8 cellular contexts compared by ENCODE assay signal in the genomic region with DNA sequence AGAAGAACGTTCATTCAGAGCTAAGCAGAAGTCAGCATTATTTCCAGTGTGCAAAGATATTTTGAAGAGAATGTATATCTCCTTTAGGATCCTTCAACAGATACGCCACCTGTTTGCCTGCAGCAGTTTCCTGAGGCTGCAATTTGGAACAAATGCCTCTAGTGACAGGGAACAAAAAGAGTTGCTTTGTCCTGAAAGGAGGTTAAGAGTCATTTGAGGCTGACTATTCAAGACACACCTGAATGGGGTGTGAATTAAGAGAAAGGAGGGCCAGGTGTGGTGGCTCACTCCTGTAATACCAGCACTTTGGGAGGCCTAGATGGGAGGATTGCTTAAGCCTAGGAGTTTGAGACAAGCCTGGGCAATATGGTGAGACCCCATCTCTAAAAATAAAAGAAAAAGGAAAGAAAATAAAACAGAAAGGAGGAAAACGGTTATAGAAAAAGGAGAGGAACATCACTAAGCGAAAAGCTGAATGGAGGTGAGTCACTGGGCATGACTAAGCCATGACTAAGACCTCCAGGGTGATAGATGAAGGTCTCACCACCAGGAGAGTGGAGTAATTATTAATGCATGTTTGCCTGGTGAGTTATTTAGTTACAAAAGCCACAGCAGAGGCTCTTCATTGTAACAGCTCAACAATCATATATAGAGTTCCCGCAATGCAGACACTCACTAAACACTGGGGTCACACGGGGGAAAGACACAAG.
DNase-seq lines count a peak whose midpoint lies in the region; ATAC-seq and TF ChIP-seq lines count a peak whose summit lies in the region.

No MANE protein-coding gene starts in this region.

- H3K4me3 Mint-ChIP-seq in WTC11: no peak overlapping the region

- H3K36me3 Mint-ChIP-seq in WTC11: no peaks in the 10 kb centered on the region

- no peak overlapping the region for H3K27ac Mint-ChIP-seq in WTC11

- peaks cover 15% of the 10 kb centered on the region for H3K4me1 Mint-ChIP-seq in WTC11

- DNase-seq in DMS 273 (lab: John Stamatoyannopoulos, UW; ENCODE audit: unreplicated experiment) (peak; percentile 3), DMS 273 treated with DMSO at 0.1 percent for 48 hours (lab: John Stamatoyannopoulos, UW) (no peak), SW 1271 (lab: John Stamatoyannopoulos, UW) (peak; percentile 77 to 91), non-pigmented ciliary epithelial cell (ENCODE audit: low read depth) (peak; percentile 97), GM13976 (ENCODE audit: low spot score) (no peak), WTC11 (ENCODE audit: low spot score) (no peak)

- H3K9me3 Mint-ChIP-seq in WTC11: peaks cover 12% of the 10 kb centered on the region

- ATAC-seq in HG02763 (IDR thresholded peaks at IDR 0.05; ENCODE audit: unreplicated experiment) (peak; percentile 85), HG03039 (IDR thresholded peaks at IDR 0.05; ENCODE audit: unreplicated experiment) (no peak), WTC11 (no peak)

- CTCF ChIA-PET in WTC11 (lab: Charles Lee): no interaction called here

- no peak for TF ChIP-seq CTCF in GM13976 (IDR thresholded peaks at IDR 0.05; ENCODE audit: borderline replicate concordance, control extremely low read depth, extremely low read depth, insufficient read depth, missing control alignments)
- TF ChIP-seq CTCF in WTC11 (IDR thresholded peaks at IDR 0.05): no peak

- H3K27me3 Mint-ChIP-seq in WTC11 (ENCODE audit: low read depth): no peaks in the 10 kb centered on the region

- in situ Hi-C loops in GM13976 (cut with MboI; ENCODE audit: low sequenced_read_pairs, unreplicated experiment): no loop called here

- POLR2A ChIA-PET in WTC11 (lab: Charles Lee): no interaction called here

TF ChIP-seq in WTC11, 78 proteins besides CTCF, POLR2A, EP300 and RAD21:
- TF ChIP-seq, protein P1, sequence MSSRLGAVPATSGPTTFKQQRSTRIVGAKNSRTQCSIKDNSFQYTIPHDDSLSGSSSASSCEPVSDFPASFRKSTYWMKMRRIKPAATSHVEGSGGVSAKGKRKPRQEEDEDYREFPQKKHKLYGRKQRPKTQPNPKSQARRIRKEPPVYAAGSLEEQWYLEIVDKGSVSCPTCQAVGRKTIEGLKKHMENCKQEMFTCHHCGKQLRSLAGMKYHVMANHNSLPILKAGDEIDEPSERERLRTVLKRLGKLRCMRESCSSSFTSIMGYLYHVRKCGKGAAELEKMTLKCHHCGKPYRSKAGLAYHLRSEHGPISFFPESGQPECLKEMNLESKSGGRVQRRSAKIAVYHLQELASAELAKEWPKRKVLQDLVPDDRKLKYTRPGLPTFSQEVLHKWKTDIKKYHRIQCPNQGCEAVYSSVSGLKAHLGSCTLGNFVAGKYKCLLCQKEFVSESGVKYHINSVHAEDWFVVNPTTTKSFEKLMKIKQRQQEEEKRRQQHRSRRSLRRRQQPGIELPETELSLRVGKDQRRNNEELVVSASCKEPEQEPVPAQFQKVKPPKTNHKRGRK (CRISPR knock-in tag; IDR thresholded peaks at IDR 0.05; ENCODE audit: borderline replicate concordance): no peak
- TF ChIP-seq ZNF317 (CRISPR knock-in tag; IDR thresholded peaks at IDR 0.05; ENCODE audit: borderline replicate concordance, low read depth) (no peak), RORB (CRISPR knock-in tag; IDR thresholded peaks at IDR 0.05) (no peak), TEAD4 (CRISPR knock-in tag; IDR thresholded peaks at IDR 0.05) (no peak)
- TF ChIP-seq, protein P2, sequence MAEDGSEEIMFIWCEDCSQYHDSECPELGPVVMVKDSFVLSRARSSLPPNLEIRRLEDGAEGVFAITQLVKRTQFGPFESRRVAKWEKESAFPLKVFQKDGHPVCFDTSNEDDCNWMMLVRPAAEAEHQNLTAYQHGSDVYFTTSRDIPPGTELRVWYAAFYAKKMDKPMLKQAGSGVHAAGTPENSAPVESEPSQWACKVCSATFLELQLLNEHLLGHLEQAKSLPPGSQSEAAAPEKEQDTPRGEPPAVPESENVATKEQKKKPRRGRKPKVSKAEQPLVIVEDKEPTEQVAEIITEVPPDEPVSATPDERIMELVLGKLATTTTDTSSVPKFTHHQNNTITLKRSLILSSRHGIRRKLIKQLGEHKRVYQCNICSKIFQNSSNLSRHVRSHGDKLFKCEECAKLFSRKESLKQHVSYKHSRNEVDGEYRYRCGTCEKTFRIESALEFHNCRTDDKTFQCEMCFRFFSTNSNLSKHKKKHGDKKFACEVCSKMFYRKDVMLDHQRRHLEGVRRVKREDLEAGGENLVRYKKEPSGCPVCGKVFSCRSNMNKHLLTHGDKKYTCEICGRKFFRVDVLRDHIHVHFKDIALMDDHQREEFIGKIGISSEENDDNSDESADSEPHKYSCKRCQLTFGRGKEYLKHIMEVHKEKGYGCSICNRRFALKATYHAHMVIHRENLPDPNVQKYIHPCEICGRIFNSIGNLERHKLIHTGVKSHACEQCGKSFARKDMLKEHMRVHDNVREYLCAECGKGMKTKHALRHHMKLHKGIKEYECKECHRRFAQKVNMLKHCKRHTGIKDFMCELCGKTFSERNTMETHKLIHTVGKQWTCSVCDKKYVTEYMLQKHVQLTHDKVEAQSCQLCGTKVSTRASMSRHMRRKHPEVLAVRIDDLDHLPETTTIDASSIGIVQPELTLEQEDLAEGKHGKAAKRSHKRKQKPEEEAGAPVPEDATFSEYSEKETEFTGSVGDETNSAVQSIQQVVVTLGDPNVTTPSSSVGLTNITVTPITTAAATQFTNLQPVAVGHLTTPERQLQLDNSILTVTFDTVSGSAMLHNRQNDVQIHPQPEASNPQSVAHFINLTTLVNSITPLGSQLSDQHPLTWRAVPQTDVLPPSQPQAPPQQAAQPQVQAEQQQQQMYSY (CRISPR knock-in tag; IDR thresholded peaks at IDR 0.05): no peak
- TF ChIP-seq, protein P3, sequence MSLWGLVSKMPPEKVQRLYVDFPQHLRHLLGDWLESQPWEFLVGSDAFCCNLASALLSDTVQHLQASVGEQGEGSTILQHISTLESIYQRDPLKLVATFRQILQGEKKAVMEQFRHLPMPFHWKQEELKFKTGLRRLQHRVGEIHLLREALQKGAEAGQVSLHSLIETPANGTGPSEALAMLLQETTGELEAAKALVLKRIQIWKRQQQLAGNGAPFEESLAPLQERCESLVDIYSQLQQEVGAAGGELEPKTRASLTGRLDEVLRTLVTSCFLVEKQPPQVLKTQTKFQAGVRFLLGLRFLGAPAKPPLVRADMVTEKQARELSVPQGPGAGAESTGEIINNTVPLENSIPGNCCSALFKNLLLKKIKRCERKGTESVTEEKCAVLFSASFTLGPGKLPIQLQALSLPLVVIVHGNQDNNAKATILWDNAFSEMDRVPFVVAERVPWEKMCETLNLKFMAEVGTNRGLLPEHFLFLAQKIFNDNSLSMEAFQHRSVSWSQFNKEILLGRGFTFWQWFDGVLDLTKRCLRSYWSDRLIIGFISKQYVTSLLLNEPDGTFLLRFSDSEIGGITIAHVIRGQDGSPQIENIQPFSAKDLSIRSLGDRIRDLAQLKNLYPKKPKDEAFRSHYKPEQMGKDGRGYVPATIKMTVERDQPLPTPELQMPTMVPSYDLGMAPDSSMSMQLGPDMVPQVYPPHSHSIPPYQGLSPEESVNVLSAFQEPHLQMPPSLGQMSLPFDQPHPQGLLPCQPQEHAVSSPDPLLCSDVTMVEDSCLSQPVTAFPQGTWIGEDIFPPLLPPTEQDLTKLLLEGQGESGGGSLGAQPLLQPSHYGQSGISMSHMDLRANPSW (CRISPR knock-in tag; conservative IDR thresholded peaks at IDR 0.05; ENCODE audit: low read depth): no peak

Comparison
In these comparisons a context has a peak if more than half of its experiments do, and no peak if none do; other contexts are left out.
1. DNase-seq: peak in DMS 273 (single experiment), SW 1271 (2 of 2) and non-pigmented ciliary epithelial cell (single experiment); none in DMS 273 treated with DMSO at 0.1 percent for 48 hours (single experiment), GM13976 (single experiment) and WTC11 (single experiment).